In the genomic region with DNA sequence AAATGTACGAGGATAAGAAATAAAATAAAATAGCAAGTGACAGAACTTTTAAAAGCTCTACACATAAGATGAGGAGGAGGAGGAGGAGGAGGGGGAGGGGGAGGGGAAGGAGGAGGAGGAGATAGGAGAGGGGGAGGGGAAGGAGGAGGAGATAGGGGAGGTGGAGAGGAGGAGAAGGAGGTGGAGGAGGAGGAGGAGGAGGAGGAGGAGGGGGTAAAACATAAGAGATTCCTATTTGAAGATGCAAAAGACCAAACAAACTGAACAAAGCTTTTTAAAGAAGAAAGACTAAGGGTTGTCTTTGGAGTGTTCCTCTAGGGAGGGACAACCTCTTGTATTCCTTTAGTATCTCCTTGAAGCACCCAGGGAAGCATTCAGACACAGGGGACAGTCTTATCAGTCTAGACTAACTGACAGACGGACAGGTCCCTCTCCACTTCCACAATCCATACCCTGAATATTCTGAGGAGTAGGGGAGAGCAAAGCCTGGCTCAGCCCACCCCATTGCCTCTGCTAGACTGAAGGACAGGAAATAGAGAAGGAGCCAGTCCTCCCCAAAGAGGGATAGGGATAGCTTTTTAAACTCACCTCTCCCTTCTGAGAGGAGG, we compare ENCODE assay signal across 1 cellular context.
TF ChIP-seq lines count a peak whose summit lies in the region.

No MANE protein-coding gene starts in this region.

TF ChIP-seq in H1, 55 proteins besides CTCF, POLR2A, EP300 and RAD21:
- TF ChIP-seq RFX5 (IDR thresholded peaks at IDR 0.05; ENCODE audit: borderline replicate concordance, low read depth, low read length) (no peak), EZH2 (IDR thresholded peaks at IDR 0.05; ENCODE audit: low read depth, low read length, severe bottlenecking) (no peak), FOSL1 (IDR thresholded peaks at IDR 0.05; ENCODE audit: insufficient read depth, low read depth, low read length) (no peak)
- TF ChIP-seq, protein P1, sequence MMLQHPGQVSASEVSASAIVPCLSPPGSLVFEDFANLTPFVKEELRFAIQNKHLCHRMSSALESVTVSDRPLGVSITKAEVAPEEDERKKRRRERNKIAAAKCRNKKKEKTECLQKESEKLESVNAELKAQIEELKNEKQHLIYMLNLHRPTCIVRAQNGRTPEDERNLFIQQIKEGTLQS (IDR thresholded peaks at IDR 0.05; ENCODE audit: insufficient read depth, low read depth, low read length) = no peak
